ENCODE assay signal across 12 cellular contexts in genomic region chr15:100922192-100923040, GRCh38. TPM values are rescaled to one million over a fixed set of nuclear protein-coding genes. Genes with fewer than 3 reads are reported as not detected.
DNase-seq lines count a peak whose midpoint lies in the region; ATAC-seq, FAIRE-seq and TF ChIP-seq lines count a peak whose summit lies in the region.
"Had no signal": no experiment of that assay in that cellular context is flagged by ENCODE, and none has a peak within 500 bp of the region (broad histone marks: within the 10 kb centered on the region; RNA-seq: fewer than 3 reads in every experiment).

No MANE protein-coding gene starts in this region.

- H2AFZ ChIP-seq in MM.1S (ENCODE audit: low read length): peak overlapping the region; percentile 57

- H3K36me3 ChIP-seq in MM.1S (replicated peaks; ENCODE audit: insufficient read depth, low read length) (peaks cover 8% of the 10 kb centered on the region), kidney (ENCODE audit: control insufficient read depth in 1 of 2, insufficient read depth in 2 of 2, low read length in 2 of 2) (no peaks in the 10 kb centered on the region)

- peak overlapping the region; percentile 86 for H3K4me2 ChIP-seq in MM.1S (ENCODE audit: low read depth, low read length)

- peaks cover 65% of the 10 kb centered on the region for H3K79me2 ChIP-seq in MM.1S (ENCODE audit: low read length)

- no peaks in the 10 kb centered on the region for H4K20me1 ChIP-seq in MM.1S (ENCODE audit: insufficient read depth, low read length)

- no peak for FAIRE-seq in kidney (lab: Jason Lieb, UNC)
- FAIRE-seq: A204.1 had no signal

- peak overlapping the region; percentile 53 for H3K4me3 Mint-ChIP-seq in T-helper 2 cell treated with Interferon-gamma antibody and Interleukin-4, amounts not matched to agents 5 μg/mL and 100 μg/mL, for 36 hours
- peak overlapping the region; percentile 57 for H3K4me3 Mint-ChIP-seq in activated naive CD8-positive, alpha-beta T cell treated with anti-CD3 and anti-CD28 coated beads, Interleukin-2, amount 10 ng/mL, durations not matched to agents 7 days and 5 days
- H3K4me3 Mint-ChIP-seq in stimulated activated naive CD8-positive, alpha-beta T cell treated with anti-CD3 and anti-CD28 coated beads, Interleukin-15, amount 100 ng/mL, for 72 hours: peak overlapping the region; percentile 49 to 65

- DNase-seq in T-helper 2 cell treated with Interferon-gamma antibody and Interleukin-4, amounts not matched to agents 5 μg/mL and 100 μg/mL, for 36 hours (ENCODE audit: low spot score): no peak
- no peak for DNase-seq in T-helper 2 cell
- DNase-seq in MM.1S: peak; percentile 63
- DNase-seq in activated naive CD8-positive, alpha-beta T cell treated with anti-CD3 and anti-CD28 coated beads, Interleukin-2, amount 10 ng/mL, durations not matched to agents 7 days and 5 days: no peak
- no peak for DNase-seq in stimulated activated naive CD8-positive, alpha-beta T cell treated with anti-CD3 and anti-CD28 coated beads, Interleukin-15, amount 100 ng/mL, for 72 hours
- DNase-seq in kidney: no peak
- DNase-seq in activated T-cell treated with anti-CD3 and anti-CD28 coated beads, Interleukin-2, amount 50 U/mL, for 48 hours: no peak
- no peak for DNase-seq in dedifferentiated amniotic fluid mesenchymal stem cell (ENCODE audit: extremely low spot score)
- DNase-seq: EL, NCI-H226, SHP77 treated with DMSO at 0.1 percent for 48 hours had no signal

- H3K4me3 ChIP-seq in MM.1S (ENCODE audit: low read length) (peak overlapping the region; percentile 44), kidney (ENCODE audit: low read length in 2 of 2) (no peak overlapping the region)

- H3K27ac ChIP-seq in MM.1S (ENCODE audit: low read length) (peak overlapping the region; percentile 96), kidney (ENCODE audit: low read depth in 2 of 2, low read length in 2 of 2) (no peak overlapping the region)

- TF ChIP-seq CTCF in MM.1S (IDR thresholded peaks at IDR 0.05; ENCODE audit: low read length) (no peak), kidney (IDR thresholded peaks at IDR 0.05; ENCODE audit: borderline replicate concordance, extremely low read depth, insufficient read depth) (no peak)

- intact Hi-C loops in kidney (cut with DNase I): no loop called here

- no peaks in the 10 kb centered on the region for H3K36me3 Mint-ChIP-seq in T-helper 2 cell treated with Interferon-gamma antibody and Interleukin-4, amounts not matched to agents 5 μg/mL and 100 μg/mL, for 36 hours (ENCODE audit: low read depth)
- H3K36me3 Mint-ChIP-seq in activated naive CD8-positive, alpha-beta T cell treated with anti-CD3 and anti-CD28 coated beads, Interleukin-2, amount 10 ng/mL, durations not matched to agents 7 days and 5 days: no peaks in the 10 kb centered on the region

- no peak for ATAC-seq in activated naive CD8-positive, alpha-beta T cell treated with anti-CD3 and anti-CD28 coated beads, Interleukin-2, amount 10 ng/mL, durations not matched to agents 7 days and 5 days (ENCODE audit: low read depth)
- ATAC-seq in stimulated activated naive CD8-positive, alpha-beta T cell treated with anti-CD3 and anti-CD28 coated beads, Interleukin-15, amount 100 ng/mL, for 72 hours: no peak

- H3K9me3 ChIP-seq in MM.1S (replicated peaks; ENCODE audit: insufficient read depth, low read length): no peaks in the 10 kb centered on the region
- no peaks in the 10 kb centered on the region for H3K9me3 ChIP-seq in kidney (ENCODE audit: control insufficient read depth in 1 of 2, low read length in 2 of 2)

- POLR2A ChIA-PET in activated naive CD8-positive, alpha-beta T cell treated with anti-CD3 and anti-CD28 coated beads, Interleukin-2, amount 10 ng/mL, durations not matched to agents 7 days and 5 days (lab: Charles Lee): no interaction called here

- H3K27me3 Mint-ChIP-seq in T-helper 2 cell treated with Interferon-gamma antibody and Interleukin-4, amounts not matched to agents 5 μg/mL and 100 μg/mL, for 36 hours (ENCODE audit: low read depth): peaks cover 49% of the 10 kb centered on the region
- H3K27me3 Mint-ChIP-seq in activated naive CD8-positive, alpha-beta T cell treated with anti-CD3 and anti-CD28 coated beads, Interleukin-2, amount 10 ng/mL, durations not matched to agents 7 days and 5 days: peaks cover 56% of the 10 kb centered on the region
- H3K27me3 Mint-ChIP-seq in stimulated activated naive CD8-positive, alpha-beta T cell treated with anti-CD3 and anti-CD28 coated beads, Interleukin-15, amount 100 ng/mL, for 72 hours: peaks cover 82% of the 10 kb centered on the region

- H3K9me2 ChIP-seq in MM.1S (replicated peaks; ENCODE audit: insufficient read depth, low read length): no peaks in the 10 kb centered on the region

- peaks cover 37% of the 10 kb centered on the region for H3F3A ChIP-seq in MM.1S (ENCODE audit: insufficient read depth, low read length)

- no peak overlapping the region for H3K27ac Mint-ChIP-seq in T-helper 2 cell treated with Interferon-gamma antibody and Interleukin-4, amounts not matched to agents 5 μg/mL and 100 μg/mL, for 36 hours
- H3K27ac Mint-ChIP-seq in activated naive CD8-positive, alpha-beta T cell treated with anti-CD3 and anti-CD28 coated beads, Interleukin-2, amount 10 ng/mL, durations not matched to agents 7 days and 5 days: no peak overlapping the region
- H3K27ac Mint-ChIP-seq in stimulated activated naive CD8-positive, alpha-beta T cell treated with anti-CD3 and anti-CD28 coated beads, Interleukin-15, amount 100 ng/mL, for 72 hours: peak overlapping the region in 1 of 2 donors; percentile 34

- peak overlapping the region; percentile 59 for H3K9ac ChIP-seq in MM.1S (ENCODE audit: low read length)
- no peak overlapping the region for H3K9ac ChIP-seq in kidney (ENCODE audit: low read length in 2 of 2)

- H3K9me3 Mint-ChIP-seq in T-helper 2 cell treated with Interferon-gamma antibody and Interleukin-4, amounts not matched to agents 5 μg/mL and 100 μg/mL, for 36 hours: no peaks in the 10 kb centered on the region
- H3K9me3 Mint-ChIP-seq in activated naive CD8-positive, alpha-beta T cell treated with anti-CD3 and anti-CD28 coated beads, Interleukin-2, amount 10 ng/mL, durations not matched to agents 7 days and 5 days: no peaks in the 10 kb centered on the region
- no peaks in the 10 kb centered on the region for H3K9me3 Mint-ChIP-seq in stimulated activated naive CD8-positive, alpha-beta T cell treated with anti-CD3 and anti-CD28 coated beads, Interleukin-15, amount 100 ng/mL, for 72 hours

- H3K27me3 ChIP-seq in MM.1S (replicated peaks; ENCODE audit: insufficient read depth, low read length): no peaks in the 10 kb centered on the region

- H3K4me1 ChIP-seq in MM.1S (ENCODE audit: low read length) (peaks cover 43% of the 10 kb centered on the region), kidney (ENCODE audit: control insufficient read depth in 1 of 2, insufficient read depth in 1 of 2, low read depth in 1 of 2, low read length in 2 of 2) (no peaks in the 10 kb centered on the region)

- H3K4me1 Mint-ChIP-seq in T-helper 2 cell treated with Interferon-gamma antibody and Interleukin-4, amounts not matched to agents 5 μg/mL and 100 μg/mL, for 36 hours (ENCODE audit: low read depth): peaks cover 15% of the 10 kb centered on the region
- peaks cover 16% of the 10 kb centered on the region for H3K4me1 Mint-ChIP-seq in activated naive CD8-positive, alpha-beta T cell treated with anti-CD3 and anti-CD28 coated beads, Interleukin-2, amount 10 ng/mL, durations not matched to agents 7 days and 5 days
- peaks cover 29% of the 10 kb centered on the region for H3K4me1 Mint-ChIP-seq in stimulated activated naive CD8-positive, alpha-beta T cell treated with anti-CD3 and anti-CD28 coated beads, Interleukin-15, amount 100 ng/mL, for 72 hours

RNA-seq across cellular contexts. Expression of gene LRRK1, which starts 3.3 kb away (rescaled TPM):
- total RNA-seq in activated naive CD8-positive, alpha-beta T cell treated with anti-CD3 and anti-CD28 coated beads, Interleukin-2, amount 10 ng/mL, durations not matched to agents 7 days and 5 days: under 1 TPM; 0.48 to 0.97 TPM
- total RNA-seq in kidney: 24.9 TPM
- 1.1 TPM for polyA plus RNA-seq in kidney (ENCODE audit: insufficient read depth, low read depth, low replicate concordance)

RNA-seq across cellular contexts. Expression of gene ALDH1A3, which starts 42.8 kb away (rescaled TPM):
- not detected for total RNA-seq in activated naive CD8-positive, alpha-beta T cell treated with anti-CD3 and anti-CD28 coated beads, Interleukin-2, amount 10 ng/mL, durations not matched to agents 7 days and 5 days
- total RNA-seq in kidney: 19.6 TPM
- 5.4 TPM for polyA plus RNA-seq in kidney (ENCODE audit: insufficient read depth, low read depth, low replicate concordance)

Comparison
In these comparisons a context has a peak if more than half of its experiments do, and no peak if none do; other contexts are left out.
1. RNA of gene LRRK1, which starts 3.3 kb away (total RNA-seq): 24.9 TPM in kidney (single experiment); 0.48 to 0.97 TPM in activated naive CD8-positive, alpha-beta T cell treated with anti-CD3 and anti-CD28 coated beads, Interleukin-2, amount 10 ng/mL, durations not matched to agents 7 days and 5 days; every median in the first group is over 10 times any median in the second.
2. RNA of gene ALDH1A3, which starts 42.8 kb away (total RNA-seq): 19.6 TPM in kidney (single experiment); not detected in activated naive CD8-positive, alpha-beta T cell treated with anti-CD3 and anti-CD28 coated beads, Interleukin-2, amount 10 ng/mL, durations not matched to agents 7 days and 5 days; every median in the first group is over 10 times any median in the second.
3. Peak in every context shown above with its lines, with median percentiles within 50 percentile points of each other: H3K4me3 Mint-ChIP-seq.